In genomic region chr7:138387755-138388475, GRCh38 we compare ENCODE assay signal across 22 cellular contexts.
DNase-seq lines count a peak whose midpoint lies in the region; ATAC-seq, FAIRE-seq and TF ChIP-seq lines count a peak whose summit lies in the region.
"Had no signal": no experiment of that assay in that cellular context is flagged by ENCODE, and none has a peak within 500 bp of the region (broad histone marks: within the 10 kb centered on the region; RNA-seq: fewer than 3 reads in every experiment).

No MANE protein-coding gene starts in this region.

- no peak for FAIRE-seq in A549 (lab: Jason Lieb, UNC)
- FAIRE-seq in GM12891 (lab: Jason Lieb, UNC), result no peak
- FAIRE-seq: D721Med, frontal cortex had no signal

- no peak for TF ChIP-seq EP300 in A549 (IDR thresholded peaks at IDR 0.05)

- no peak for DNase-seq in A549 (ENCODE audit: low read depth in 1 of 2, low spot score in 1 of 2)
- peak; percentile 66 for DNase-seq in M059J (ENCODE audit: low read depth)
- DNase-seq in astrocyte of the hippocampus (ENCODE audit: low read depth, low spot score), result peak; percentile 5
- DNase-seq in left colon, result no peak
- no peak for DNase-seq in GM12891 (ENCODE audit: insufficient read length, low spot score)
- no peak for DNase-seq in activated CD8-positive, alpha-beta memory T cell treated with anti-CD3 and anti-CD28 coated beads, Interleukin-2, amount 50 U/mL, for 48 hours
- DNase-seq: activated naive CD4-positive, alpha-beta T cell treated with anti-CD3 and anti-CD28 coated beads, Interleukin-2, amount 10 ng/mL, durations not matched to agents 7 days and 5 days; activated T-cell treated with anti-CD3 and anti-CD28 coated beads, Interleukin-2, amount 50 U/mL, for 72 hours; DND-41; dorsolateral prefrontal cortex; H9; NCI-H146; NCI-H446; occipital lobe; stimulated activated naive B cell treated with anti-CD40 and anti-IgM and Interleukin-4, amounts not matched to agents 10 μg/mL and 1 μg/mL and 100 μg/mL, for 72 hours; substantia nigra; T-cell had no signal

- POLR2A ChIA-PET in A549 (lab: Yijun Ruan, JAX), result no interaction called here

- TF ChIP-seq RAD21 in A549 (conservative IDR thresholded peaks at IDR 0.05 in 1 of 2, IDR thresholded peaks at IDR 0.05 in 1 of 2), result no peak

- ATAC-seq in A549 (no peak), left colon (peak; percentile 45), GM21390 (IDR thresholded peaks at IDR 0.05; ENCODE audit: unreplicated experiment) (no peak), HG03460 (IDR thresholded peaks at IDR 0.05; ENCODE audit: unreplicated experiment) (no peak)
- ATAC-seq: activated T-cell treated with anti-CD3 and anti-CD28 coated beads, Interleukin-2, amount 50 U/mL, for 72 hours; stimulated activated naive B cell treated with anti-CD40 and anti-IgM and Interleukin-4, amounts not matched to agents 10 μg/mL and 1 μg/mL and 100 μg/mL, for 72 hours; T-cell had no signal

- H3K27ac ChIP-seq in A549, result peak overlapping the region; percentile 38 to 66; a peak in 5 of 6 replicates
- H3K27ac ChIP-seq: dorsolateral prefrontal cortex had no signal

- H3K4me1 ChIP-seq in A549, result no peaks in the 10 kb centered on the region

- TF ChIP-seq CTCF in A549 (IDR thresholded peaks at IDR 0.05), result no peak

- CTCF ChIA-PET in A549 (lab: Yijun Ruan, JAX), result no interaction called here

- H3K4me3 ChIP-seq in A549, result no peak overlapping the region
- H3K4me3 ChIP-seq: dorsolateral prefrontal cortex, lung had no signal

- no peak for TF ChIP-seq POLR2A in A549 (IDR thresholded peaks at IDR 0.05; ENCODE audit: low read length)
- TF ChIP-seq POLR2A in GM12891 (IDR thresholded peaks at IDR 0.05; ENCODE audit: low read depth, low read length), result no peak

- H3K4me2 ChIP-seq in A549, result no peak overlapping the region

- intact Hi-C loops in left colon (cut with DNase I, micrococcal nuclease), result no loop called here

- H3K9me3 ChIP-seq in A549, result peaks cover 8% of the 10 kb centered on the region; the same call in 2 of the 3 replicates

- 67% methylated on average over 6 of the region's 6 CpGs for WGBS in A549 (ENCODE audit: missing lambda C conversion rate)

TF ChIP-seq in A549, 52 proteins besides CTCF, POLR2A, EP300 and RAD21:
- peak; percentile 70 for TF ChIP-seq MAFK (IDR thresholded peaks at IDR 0.05; ENCODE audit: partially characterized antibody)
- TF ChIP-seq ATOH8 (CRISPR knock-in tag; IDR thresholded peaks at IDR 0.05; ENCODE audit: low read depth), result no peak
- TF ChIP-seq EHMT2 (IDR thresholded peaks at IDR 0.05; ENCODE audit: low read depth), result no peak

TF ChIP-seq in GM12891, 5 proteins besides CTCF, POLR2A, EP300 and RAD21:
- no peak for TF ChIP-seq POU2F2 (IDR thresholded peaks at IDR 0.05; ENCODE audit: low read depth, low read length)
- TF ChIP-seq PAX5 (IDR thresholded peaks at IDR 0.05; ENCODE audit: insufficient read depth, low read length, severe bottlenecking), result no peak
- no peak for TF ChIP-seq SPI1 (IDR thresholded peaks at IDR 0.05; ENCODE audit: low read depth, low read length)
- no peak for TF ChIP-seq TAF1 (IDR thresholded peaks at IDR 0.05; ENCODE audit: low read depth, low read length)
- TF ChIP-seq POLR2AphosphoS5 (IDR thresholded peaks at IDR 0.05; ENCODE audit: low read depth, low read length), result no peak

Comparison
In these comparisons a context has a peak if more than half of its experiments do, and no peak if none do; other contexts are left out.
1. DNase-seq: peak in M059J (single experiment) and astrocyte of the hippocampus (single experiment); none in A549 (0 of 2), left colon (0 of 2), GM12891 (single experiment) and activated CD8-positive, alpha-beta memory T cell treated with anti-CD3 and anti-CD28 coated beads, Interleukin-2, amount 50 U/mL, for 48 hours (single experiment).